ENCODE assay signal across 34 cellular contexts in genomic region chr2:148617219-148617618, GRCh38.
"Had no signal": no experiment of that assay in that cellular context is flagged by ENCODE, and none has a peak within 500 bp of the region (broad histone marks: within the 10 kb centered on the region; RNA-seq: fewer than 3 reads in every experiment).

No MANE protein-coding gene starts in this region.

- FAIRE-seq: astrocyte, TTC549 had no signal

- DNase-seq: activated B cell treated with CpG ODN at 0.5 μM for 24 hours; activated CD4-positive, alpha-beta memory T cell treated with anti-CD3 and anti-CD28 coated beads for 36 hours; activated CD4-positive, alpha-beta T cell treated with anti-CD3 and anti-CD28 coated beads for 4 hours; activated CD4-positive, alpha-beta T cell treated with anti-CD3 and anti-CD28 coated beads, Interleukin-2, amount 10 ng/mL, durations not matched to agents 24 days and 14 days; activated CD4-positive, alpha-beta T cell treated with anti-CD3 and anti-CD28 coated beads, Interleukin-2, amount 50 U/mL, for 1 hour; activated CD4-positive, alpha-beta T cell treated with anti-CD3 and anti-CD28 coated beads, Interleukin-2, amount 50 U/mL, for 4 hours; activated CD4-positive, CD25-positive, alpha-beta regulatory T cell treated with anti-CD3 and anti-CD28 coated beads, Interleukin-2, amount 50 U/mL, for 72 hours; activated CD8-positive, alpha-beta memory T cell treated with anti-CD3 and anti-CD28 coated beads, Interleukin-2, amount 50 U/mL, for 4 hours; activated CD8-positive, alpha-beta T cell treated with anti-CD3 and anti-CD28 coated beads for 36 hours; activated effector memory CD4-positive, alpha-beta T cell treated with anti-CD3 and anti-CD28 coated beads, Interleukin-2, amount 50 U/mL, for 16 hours; activated gamma-delta T cell treated with Interleukin-2 at 50 U/mL for 16 hours; activated naive CD4-positive, alpha-beta T cell; activated naive CD4-positive, alpha-beta T cell treated with anti-CD3 and anti-CD28 coated beads for 36 hours; activated naive CD4-positive, alpha-beta T cell treated with anti-CD3 and anti-CD28 coated beads, Interleukin-2, amount 50 U/mL, for 16 hours; activated naive CD8-positive, alpha-beta T cell treated with anti-CD3 and anti-CD28 coated beads for 36 hours; activated T-cell treated with anti-CD3 and anti-CD28 coated beads for 4 hours; activated T-cell treated with anti-CD3 and anti-CD28 coated beads, Interleukin-2, amount 50 U/mL, for 1 hour; activated T-cell treated with anti-CD3 and anti-CD28 coated beads, Interleukin-2, amount 50 U/mL, for 4 hours; activated T-cell treated with anti-CD3 and anti-CD28 coated beads, Interleukin-2, amount 50 U/mL, for 72 hours; adrenal gland; amniotic stem cell; aorta; body of pancreas; brain microvascular endothelial cell; central memory CD4-positive, alpha-beta T cell; T-helper 1 cell; T-helper 2 cell; T-helper 9 cell had no signal

- H3K27me3 ChIP-seq: adrenal gland, body of pancreas, brain microvascular endothelial cell, breast epithelium had no signal

- ATAC-seq: activated CD8-positive, alpha-beta T cell treated with anti-CD3 and anti-CD28 coated beads for 36 hours; activated naive CD4-positive, alpha-beta T cell treated with anti-CD3 and anti-CD28 coated beads, Interleukin-2, amount 50 U/mL, for 72 hours; activated T-cell treated with anti-CD3 and anti-CD28 coated beads, Interleukin-2, amount 50 U/mL, for 4 hours; activated T-cell treated with anti-CD3 and anti-CD28 coated beads, Interleukin-2, amount 50 U/mL, for 72 hours; activated T-helper 17 cell treated with anti-CD3 and anti-CD28 coated beads, Interleukin-2, amount 50 U/mL, for 72 hours; body of pancreas had no signal

- H3K4me3 ChIP-seq: adrenal gland, body of pancreas, breast epithelium had no signal

- H3K27ac ChIP-seq: adrenal gland, body of pancreas, brain microvascular endothelial cell, breast epithelium, VCaP had no signal

- H3K9me3 ChIP-seq: adrenal gland, body of pancreas, breast epithelium had no signal

- H3K36me3 ChIP-seq: adrenal gland, brain microvascular endothelial cell, breast epithelium had no signal
